Comparison of ENCODE assay signal across 7 cellular contexts in the genomic region with DNA sequence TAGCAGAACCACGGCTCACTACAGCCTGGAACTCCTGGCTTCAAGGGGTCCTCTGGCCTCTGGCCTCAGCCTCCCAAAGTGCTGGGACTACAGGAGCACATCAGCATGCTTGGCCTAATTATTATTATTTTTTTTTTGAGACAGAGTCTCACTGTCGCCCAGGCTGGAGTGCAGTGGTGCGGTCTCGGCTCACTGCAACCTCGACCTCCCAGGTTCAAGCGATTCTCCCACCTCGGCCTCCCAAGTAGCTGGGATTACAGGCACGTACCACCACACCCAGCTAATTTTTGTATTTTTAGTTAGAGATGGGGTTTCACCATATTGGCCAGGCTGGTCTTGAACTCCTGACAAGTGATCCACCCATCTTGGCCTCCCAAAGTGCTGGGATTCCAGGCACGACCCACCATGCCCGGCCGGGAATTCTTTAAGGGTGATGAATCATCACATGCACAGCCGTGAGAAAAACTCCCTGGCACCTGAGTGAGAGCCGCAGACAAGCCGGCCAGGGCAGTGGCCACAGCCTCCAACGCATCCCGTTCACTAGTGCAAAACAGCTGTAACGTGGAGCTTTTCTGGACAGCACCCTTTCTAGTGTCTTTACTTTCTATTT. TPM values are rescaled to one million over a fixed set of nuclear protein-coding genes. Genes with fewer than 3 reads are reported as not detected.
A peak's percentile ranks its signal among the peaks of the same experiment; 100 is the strongest.
DNase-seq lines count a peak whose midpoint lies in the region; ATAC-seq, FAIRE-seq and TF ChIP-seq lines count a peak whose summit lies in the region.
"Not testable (repeated sequence)": the region's sequence is repeated elsewhere in the genome, so short reads cannot be mapped to it uniquely, and the experiment has no call there.

No MANE protein-coding gene starts in this region.

- TF ChIP-seq CTCF in DOHH2 (IDR thresholded peaks at IDR 0.05; ENCODE audit: low read depth, low read length, poor library complexity, severe bottlenecking); esophagus squamous epithelium (IDR thresholded peaks at IDR 0.05); HepG2 (CRISPR knock-in tag; IDR thresholded peaks at IDR 0.05); prostate gland (IDR thresholded peaks at IDR 0.05): not testable (repeated sequence)

- not testable (repeated sequence) for H2AFZ ChIP-seq in HepG2 (ENCODE audit: low read length)

- H4K20me1 ChIP-seq in DOHH2 (ENCODE audit: control insufficient read depth, insufficient read depth, low read depth, low read length) (peaks cover 55% of the 10 kb centered on the region), HepG2 (ENCODE audit: insufficient read depth, low read length) (peaks cover 76% of the 10 kb centered on the region)

- H3K27me3 ChIP-seq in DOHH2 (ENCODE audit: control insufficient read depth, low read length); esophagus squamous epithelium; HepG2 (ENCODE audit: control insufficient read depth in 1 of 2, insufficient read depth in 2 of 2, low read length in 2 of 2); prostate gland (replicated peaks; ENCODE audit: insufficient read depth): not testable (repeated sequence)

- peak overlapping the region; percentile 98 for H3K9ac ChIP-seq in HepG2 (ENCODE audit: insufficient read depth, low read depth, low read length)

- H3K9me3 Mint-ChIP-seq in T-helper 2 cell treated with Interferon-gamma antibody and Interleukin-4, amounts not matched to agents 5 μg/mL and 100 μg/mL, for 36 hours: not testable (repeated sequence)

- TF ChIP-seq RAD21 in HepG2 (CRISPR knock-in tag; IDR thresholded peaks at IDR 0.05): 0 out of 2 replicates have a peak, but pooled peaks have one; percentile 10

- H3K4me2 ChIP-seq in DOHH2 (ENCODE audit: low read length): peak overlapping the region; percentile 78
- peak overlapping the region; percentile 89 for H3K4me2 ChIP-seq in HepG2 (ENCODE audit: low read depth, low read length)

- not testable (repeated sequence) for H3K27me3 Mint-ChIP-seq in T-helper 2 cell treated with Interferon-gamma antibody and Interleukin-4, amounts not matched to agents 5 μg/mL and 100 μg/mL, for 36 hours (ENCODE audit: low read depth)

- not testable (repeated sequence) for H3K9me3 ChIP-seq in DOHH2 (ENCODE audit: control insufficient read depth, insufficient read depth, low read length); esophagus squamous epithelium; HepG2 (ENCODE audit: low read length); prostate gland

- peaks cover 24% of the 10 kb centered on the region for H3F3A ChIP-seq in DOHH2 (ENCODE audit: control insufficient read depth, insufficient read depth)

- intact Hi-C loops in esophagus squamous epithelium (cut with DNase I); HepG2 (cut with micrococcal nuclease; ENCODE audit: unreplicated experiment); prostate gland (cut with DNase I): not testable (repeated sequence)

- peak overlapping the region; percentile 94 for H3K27ac Mint-ChIP-seq in T-helper 2 cell treated with Interferon-gamma antibody and Interleukin-4, amounts not matched to agents 5 μg/mL and 100 μg/mL, for 36 hours

- DNase-seq in LHCN-M2 (ENCODE audit: low read depth) (peak; percentile 81), amniotic epithelial cell (ENCODE audit: low read depth) (peak; percentile 92), HepG2 (ENCODE audit: low spot score) (peak; percentile 80), prostate gland (ENCODE audit: low spot score) (peak; percentile 54)
- DNase-seq in T-helper 2 cell treated with Interferon-gamma antibody and Interleukin-4, amounts not matched to agents 5 μg/mL and 100 μg/mL, for 36 hours (ENCODE audit: low spot score); esophagus squamous epithelium (lab: John Stamatoyannopoulos, UW): not testable (repeated sequence)

- H3K4me3 Mint-ChIP-seq in T-helper 2 cell treated with Interferon-gamma antibody and Interleukin-4, amounts not matched to agents 5 μg/mL and 100 μg/mL, for 36 hours: peak overlapping the region; percentile 81

- not testable (repeated sequence) for H3K4me3 ChIP-seq in DOHH2 (ENCODE audit: low read length); prostate gland
- H3K4me3 ChIP-seq in esophagus squamous epithelium: peak overlapping the region in 1 of 4 donors; percentile 92
- H3K4me3 ChIP-seq in HepG2 (replicated peaks in 1 of 3; ENCODE audit: insufficient read depth in 1 of 3, low read depth in 2 of 3, low read length in 3 of 3): peak overlapping the region; percentile 87 to 99 (median 97)

- TF ChIP-seq EP300 in HepG2 (IDR thresholded peaks at IDR 0.05; ENCODE audit: low read depth in 2 of 2, low read length in 2 of 2); HepG2 (CRISPR knock-in tag; IDR thresholded peaks at IDR 0.05; ENCODE audit: borderline replicate concordance): not testable (repeated sequence)

- H3K36me3 ChIP-seq in DOHH2 (ENCODE audit: control insufficient read depth, low read length): peaks cover 37% of the 10 kb centered on the region
- H3K36me3 ChIP-seq in esophagus squamous epithelium, prostate gland: not testable (repeated sequence)
- peaks cover 0 to 12% of the 10 kb centered on the region in 2 experiments; a peak in 1 of 5 replicates for H3K36me3 ChIP-seq in HepG2 (replicated peaks in 1 of 2; ENCODE audit: control insufficient read depth in 1 of 2, insufficient read depth in 2 of 2, low read length in 2 of 2)

- peaks cover 26% of the 10 kb centered on the region for H3K36me3 Mint-ChIP-seq in T-helper 2 cell treated with Interferon-gamma antibody and Interleukin-4, amounts not matched to agents 5 μg/mL and 100 μg/mL, for 36 hours (ENCODE audit: low read depth)

- BruUV-seq in HepG2 (replicated peaks; lab: Mats Ljungman, UMichigan): not testable (repeated sequence)

- peaks cover 99% of the 10 kb centered on the region for H3K79me2 ChIP-seq in DOHH2 (ENCODE audit: control insufficient read depth, low read length)
- H3K79me2 ChIP-seq in HepG2 (ENCODE audit: insufficient read depth, low read length): peaks cover 99% of the 10 kb centered on the region

- H3K4me1 ChIP-seq in DOHH2 (ENCODE audit: control insufficient read depth, low read length) (peaks cover 85% of the 10 kb centered on the region), esophagus squamous epithelium (peaks cover 67 to 90% (median 80%) of the 10 kb centered on the region in 3 donors), HepG2 (ENCODE audit: insufficient read depth, low read length) (peaks cover 70% of the 10 kb centered on the region), prostate gland (replicated peaks) (peaks cover 51% of the 10 kb centered on the region)

- TF ChIP-seq POLR2A in esophagus squamous epithelium (IDR thresholded peaks at IDR 0.05): peak in 1 of 4 donors; percentile 12
- peak; percentile 75 to 82 for TF ChIP-seq POLR2A in HepG2 (IDR thresholded peaks at IDR 0.05; ENCODE audit: insufficient read depth in 1 of 2, low read depth in 2 of 2, low read length in 2 of 2)
- peak; percentile 56 for TF ChIP-seq POLR2A in prostate gland (IDR thresholded peaks at IDR 0.05)

- not testable (repeated sequence) for ATAC-seq in HepG2

- not testable (repeated sequence) for FAIRE-seq in HepG2 (lab: Jason Lieb, UNC)

- CTCF ChIA-PET in HepG2 (lab: Yijun Ruan, JAX; ENCODE audit: low intra/inter-chr PET ratio, low total read pairs): not testable (repeated sequence)

- 38 to 42% methylated on average over 11 to 17 of the region's 17 CpGs for WGBS in esophagus squamous epithelium, 2 donors
- whole genome bisulfite sequencing in HepG2 (ENCODE audit: low lambda C conversion rate): 31% methylated on average over 17 of the region's 17 CpGs
- 55% methylated on average over 17 of the region's 17 CpGs for WGBS in prostate gland

- H3K27ac ChIP-seq in DOHH2 (ENCODE audit: low read depth, low read length): not testable (repeated sequence)
- H3K27ac ChIP-seq in esophagus squamous epithelium (peak overlapping the region; percentile 62 to 99 (median 98)), HepG2 (ENCODE audit: extremely low read length, insufficient read depth, low read length) (peak overlapping the region; percentile 90), prostate gland (peak overlapping the region; percentile 97 to 98)

- H3K9me2 ChIP-seq in DOHH2 (replicated peaks; ENCODE audit: control insufficient read depth, low read length): not testable (repeated sequence)

- in situ Hi-C loops in HepG2 (cut with HindIII; ENCODE audit: extremely low pct_ligation_motif_present, low pct_unique_long_range_greater_than_20kb): not testable (repeated sequence)

- POLR2A ChIA-PET in HepG2 (lab: Yijun Ruan, JAX): interaction anchor here (1.3 to 6.4 kb wide), 7 partner anchors 9 to 48 kb away, joined by 4 to 118 read pairs (median 5); a partner anchor contains a TSS

- peaks cover 63% of the 10 kb centered on the region for H3K4me1 Mint-ChIP-seq in T-helper 2 cell treated with Interferon-gamma antibody and Interleukin-4, amounts not matched to agents 5 μg/mL and 100 μg/mL, for 36 hours (ENCODE audit: low read depth)

RNA-seq across cellular contexts. Expression of a gene that starts 3.1 kb away (rescaled TPM):
- total RNA-seq in LHCN-M2 (2014; rRNA removed): 29.0 and 33.1 TPM in 2 replicates
- polyA plus RNA-seq in LHCN-M2 (2012): 13.9 TPM
- total RNA-seq in esophagus squamous epithelium: 10 to 100 TPM; 27.6 to 57.8 (median 36.7) TPM
- total RNA-seq in HepG2 (2016; rRNA removed; fragmentation: Illumina TruSeq; extraction: Trizol): 75.1 and 77.0 TPM in 2 replicates
- 14.5 and 17.3 TPM in 2 replicates for total RNA-seq in HepG2 (2016; cell fraction: cytosol; rRNA removed; fragmentation: Illumina TruSeq; extraction: Trizol; ENCODE audit: low read depth)
- total RNA-seq in HepG2 (2016; cell fraction: insoluble cytoplasmic fraction; rRNA removed; fragmentation: Illumina TruSeq; extraction: Trizol): 71.7 and 75.6 TPM in 2 replicates
- 32.1 and 34.1 TPM in 2 replicates for total RNA-seq in HepG2 (2016; cell fraction: membrane; rRNA removed; fragmentation: Illumina TruSeq; extraction: Trizol)
- 86.6 and 98.5 TPM in 2 replicates for total RNA-seq in HepG2 (2016; cell fraction: nucleus; rRNA removed; fragmentation: Illumina TruSeq; extraction: Trizol)
- 72.6 and 75.0 TPM in 2 replicates for polyA plus RNA-seq in HepG2 (2011; rRNA removed)
- polyA plus RNA-seq in HepG2 (2011; cell fraction: cytosol; rRNA removed): 53.2 and 57.1 TPM in 2 replicates
- 292 and 297 TPM in 2 replicates for polyA plus RNA-seq in HepG2 (2011; cell fraction: nucleus; rRNA removed)
- polyA plus RNA-seq in HepG2 (2012): 67.9 and 74.0 TPM in 2 replicates
- 3.0 TPM in 2 replicates for polyA plus RNA-seq in HepG2 (2016; cell fraction: cytosol; fragmentation: Illumina TruSeq; extraction: Trizol; ENCODE audit: low read depth)
- polyA plus RNA-seq in HepG2 (2016; cell fraction: insoluble cytoplasmic fraction; fragmentation: Illumina TruSeq; extraction: Trizol; ENCODE audit: low read depth): 61.5 and 65.9 TPM in 2 replicates
- polyA plus RNA-seq in HepG2 (2016; cell fraction: membrane; fragmentation: Illumina TruSeq; extraction: Trizol; ENCODE audit: low read depth): 10.9 and 11.6 TPM in 2 replicates
- 130 and 135 TPM in 2 replicates for polyA plus RNA-seq in HepG2 (2016; cell fraction: nucleus; fragmentation: Illumina TruSeq; extraction: Trizol; ENCODE audit: insufficient read depth, low read depth)
- 33.0 and 89.8 TPM in 2 replicates for polyA minus RNA-seq in HepG2 (2011; rRNA and poly(A)+ RNA removed; ENCODE audit: low replicate concordance)
- polyA minus RNA-seq in HepG2 (2011; cell fraction: cytosol; rRNA and poly(A)+ RNA removed): 30.7 and 35.0 TPM in 2 replicates
- polyA minus RNA-seq in HepG2 (2011; cell fraction: nucleus; rRNA and poly(A)+ RNA removed): 139 and 144 TPM in 2 replicates
- 10 to 100 TPM; 68.5 to 75.9 TPM for total RNA-seq in prostate gland

RNA-seq across cellular contexts. Expression of a gene that starts 14.8 kb away (rescaled TPM):
- total RNA-seq in LHCN-M2 (2014; rRNA removed) (20.3 and 23.5 TPM in 2 replicates), esophagus squamous epithelium (10 to 100 TPM; 41.0 to 51.2 (median 44.1) TPM), HepG2 (2016; rRNA removed; fragmentation: Illumina TruSeq; extraction: Trizol) (59.8 and 74.4 TPM in 2 replicates), prostate gland (10 to 100 TPM; 38.7 to 42.7 TPM)
- 17.8 TPM for polyA plus RNA-seq in LHCN-M2 (2012)
- 17.8 and 18.7 TPM in 2 replicates for total RNA-seq in HepG2 (2016; cell fraction: cytosol; rRNA removed; fragmentation: Illumina TruSeq; extraction: Trizol; ENCODE audit: low read depth)
- 60.3 and 68.0 TPM in 2 replicates for total RNA-seq in HepG2 (2016; cell fraction: insoluble cytoplasmic fraction; rRNA removed; fragmentation: Illumina TruSeq; extraction: Trizol)
- 45.9 and 46.6 TPM in 2 replicates for total RNA-seq in HepG2 (2016; cell fraction: membrane; rRNA removed; fragmentation: Illumina TruSeq; extraction: Trizol)
- 35.6 and 42.8 TPM in 2 replicates for total RNA-seq in HepG2 (2016; cell fraction: nucleus; rRNA removed; fragmentation: Illumina TruSeq; extraction: Trizol)
- polyA plus RNA-seq in HepG2 (2011; rRNA removed): 39.0 and 39.6 TPM in 2 replicates
- polyA plus RNA-seq in HepG2 (2011; cell fraction: cytosol; rRNA removed): 39.6 and 40.7 TPM in 2 replicates
- polyA plus RNA-seq in HepG2 (2011; cell fraction: nucleus; rRNA removed): 23.9 and 26.9 TPM in 2 replicates
- polyA plus RNA-seq in HepG2 (2012): 36.8 and 46.0 TPM in 2 replicates
- polyA plus RNA-seq in HepG2 (2016; cell fraction: cytosol; fragmentation: Illumina TruSeq; extraction: Trizol; ENCODE audit: low read depth): 14.5 and 16.6 TPM in 2 replicates
- polyA plus RNA-seq in HepG2 (2016; cell fraction: insoluble cytoplasmic fraction; fragmentation: Illumina TruSeq; extraction: Trizol; ENCODE audit: low read depth): 66.0 and 70.4 TPM in 2 replicates
- polyA plus RNA-seq in HepG2 (2016; cell fraction: membrane; fragmentation: Illumina TruSeq; extraction: Trizol; ENCODE audit: low read depth): 31.6 and 32.0 TPM in 2 replicates
- 58.8 and 62.9 TPM in 2 replicates for polyA plus RNA-seq in HepG2 (2016; cell fraction: nucleus; fragmentation: Illumina TruSeq; extraction: Trizol; ENCODE audit: insufficient read depth, low read depth)
- 30.6 and 61.9 TPM in 2 replicates for polyA minus RNA-seq in HepG2 (2011; rRNA and poly(A)+ RNA removed; ENCODE audit: low replicate concordance)
- polyA minus RNA-seq in HepG2 (2011; cell fraction: cytosol; rRNA and poly(A)+ RNA removed): 28.5 and 31.3 TPM in 2 replicates
- 27.2 and 34.4 TPM in 2 replicates for polyA minus RNA-seq in HepG2 (2011; cell fraction: nucleus; rRNA and poly(A)+ RNA removed)

RNA-seq across cellular contexts. Expression of a gene that starts 29.3 kb away (rescaled TPM):
- not detected in 2 replicates for total RNA-seq in LHCN-M2 (2014; rRNA removed)
- polyA plus RNA-seq in LHCN-M2 (2012): not detected
- 1 to 10 TPM in 2 of 4 donors, under 1 TPM in 2; 0.31 to 3.9 (median 1.4) TPM for total RNA-seq in esophagus squamous epithelium
- 33.6 and 110 TPM in 2 replicates for total RNA-seq in HepG2 (2016; rRNA removed; fragmentation: Illumina TruSeq; extraction: Trizol)
- total RNA-seq in HepG2 (2016; cell fraction: cytosol; rRNA removed; fragmentation: Illumina TruSeq; extraction: Trizol; ENCODE audit: low read depth): 27.1 and 27.6 TPM in 2 replicates
- 25.3 and 116 TPM in 2 replicates for total RNA-seq in HepG2 (2016; cell fraction: insoluble cytoplasmic fraction; rRNA removed; fragmentation: Illumina TruSeq; extraction: Trizol)
- 36.6 and 38.0 TPM in 2 replicates for total RNA-seq in HepG2 (2016; cell fraction: membrane; rRNA removed; fragmentation: Illumina TruSeq; extraction: Trizol)
- total RNA-seq in HepG2 (2016; cell fraction: nucleus; rRNA removed; fragmentation: Illumina TruSeq; extraction: Trizol): 145 and 168 TPM in 2 replicates
- 191 and 280 TPM in 2 replicates for polyA plus RNA-seq in HepG2 (2011; rRNA removed)
- polyA plus RNA-seq in HepG2 (2011; cell fraction: cytosol; rRNA removed): 57.2 and 94.5 TPM in 2 replicates
- polyA plus RNA-seq in HepG2 (2011; cell fraction: nucleus; rRNA removed): 3,698 and 4,960 TPM in 2 replicates
- polyA plus RNA-seq in HepG2 (2012): 173 and 220 TPM in 2 replicates
- polyA plus RNA-seq in HepG2 (2016; cell fraction: cytosol; fragmentation: Illumina TruSeq; extraction: Trizol; ENCODE audit: low read depth): 16.5 and 18.1 TPM in 2 replicates
- polyA plus RNA-seq in HepG2 (2016; cell fraction: insoluble cytoplasmic fraction; fragmentation: Illumina TruSeq; extraction: Trizol; ENCODE audit: low read depth): 36.5 and 42.6 TPM in 2 replicates
- 30.7 and 32.6 TPM in 2 replicates for polyA plus RNA-seq in HepG2 (2016; cell fraction: membrane; fragmentation: Illumina TruSeq; extraction: Trizol; ENCODE audit: low read depth)
- polyA plus RNA-seq in HepG2 (2016; cell fraction: nucleus; fragmentation: Illumina TruSeq; extraction: Trizol; ENCODE audit: insufficient read depth, low read depth): 553 and 603 TPM in 2 replicates
- polyA minus RNA-seq in HepG2 (2011; rRNA and poly(A)+ RNA removed; ENCODE audit: low replicate concordance): 0.07 and 195 TPM in 2 replicates
- 33.4 and 43.3 TPM in 2 replicates for polyA minus RNA-seq in HepG2 (2011; cell fraction: cytosol; rRNA and poly(A)+ RNA removed)
- polyA minus RNA-seq in HepG2 (2011; cell fraction: nucleus; rRNA and poly(A)+ RNA removed): 176 and 196 TPM in 2 replicates
- total RNA-seq in prostate gland: 1 to 10 TPM in 1 of 2 donors, under 1 TPM in 1; 0.41 to 3.5 TPM

Comparison
In these comparisons a context has a peak if more than half of its experiments do, and no peak if none do; other contexts are left out.
1. RNA of a gene that starts 29.3 kb away (total RNA-seq): 25.3 to 168 TPM in HepG2; 0.41 to 3.5 TPM in prostate gland, 0.31 to 3.9 TPM in esophagus squamous epithelium and not detected in LHCN-M2; every median in the first group is over 4 times any median in the second.